In the genomic region with DNA sequence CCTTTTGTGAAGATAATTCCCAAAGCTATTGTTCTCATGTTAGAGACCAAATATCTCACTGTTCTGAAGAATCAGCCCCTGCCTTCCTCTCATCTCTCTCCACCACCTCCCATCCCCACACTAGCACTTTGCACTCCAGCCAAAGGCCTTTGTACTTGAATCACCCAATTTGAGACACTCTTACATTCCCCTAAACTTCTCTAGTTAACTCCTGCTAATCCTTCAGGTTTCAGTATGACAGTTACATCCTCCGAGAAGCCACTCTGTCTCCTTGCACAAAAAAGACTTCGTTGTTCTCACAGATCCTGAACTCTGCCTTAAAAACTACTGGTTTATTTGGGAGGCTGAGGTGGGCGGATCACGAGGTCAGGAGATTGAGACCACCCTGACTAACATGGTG, we compare ENCODE assay signal across 18 cellular contexts.
DNase-seq lines count a peak whose midpoint lies in the region; ATAC-seq, FAIRE-seq and TF ChIP-seq lines count a peak whose summit lies in the region.
"Had no signal": no experiment of that assay in that cellular context is flagged by ENCODE, and none has a peak within 500 bp of the region (broad histone marks: within the 10 kb centered on the region; RNA-seq: fewer than 3 reads in every experiment).

No MANE protein-coding gene starts in this region.

- TF ChIP-seq RAD21 in GM12878 (IDR thresholded peaks at IDR 0.05; ENCODE audit: insufficient read depth, low read depth, low read length), result no peak

- no peaks in the 10 kb centered on the region for H3K27me3 ChIP-seq in GM12878 (replicated peaks in 1 of 2; ENCODE audit: control insufficient read depth in 2 of 2, insufficient read depth in 2 of 2, low read length in 1 of 2)
- H3K27me3 ChIP-seq in SJCRH30, result no peaks in the 10 kb centered on the region

- RAD21 ChIA-PET in GM12878 (lab: Charles Lee; ENCODE audit: unreplicated experiment), result interaction anchor here (0.9 to 14.5 kb wide), 10 partner anchors 10 to 156 kb away, joined by 3 to 190 read pairs (median 9); no protein-coding TSS in a partner anchor

- no peak for TF ChIP-seq CTCF in GM12878 (IDR thresholded peaks at IDR 0.05 in 2 of 3, conservative IDR thresholded peaks at IDR 0.05 in 1 of 3; ENCODE audit: control insufficient read depth in 2 of 3, extremely low read depth in 1 of 3, insufficient read depth in 1 of 3, low read depth in 3 of 3, low read length in 3 of 3)

- H3K27ac ChIP-seq in GM12878 (ENCODE audit: control insufficient read depth, insufficient read depth) (peak overlapping the region; percentile 19; the same call in 1 of the 2 replicates), SJCRH30 (no peak overlapping the region)
- H3K27ac ChIP-seq: GM23248, HL-60 had no signal

- H2AFZ ChIP-seq in GM12878 (ENCODE audit: control insufficient read depth, low read depth, low read length), result no peak overlapping the region
- H2AFZ ChIP-seq: GM23248 had no signal

- CTCF ChIA-PET in GM12878 (lab: Yijun Ruan, JAX), result interaction anchor here (1.1 to 11.3 kb wide), 7 partner anchors 9 to 156 kb away, joined by 3 to 97 read pairs (median 5); no protein-coding TSS in a partner anchor

- H3K36me3 ChIP-seq in GM12878 (ENCODE audit: control insufficient read depth in 2 of 2, insufficient read depth in 2 of 2, low read length in 1 of 2) (no peaks in the 10 kb centered on the region), SJCRH30 (no peaks in the 10 kb centered on the region)

- in situ Hi-C loops in GM12878 (cut with MboI), result no loop called here

- SMC1A ChIA-PET in GM12878 (lab: Charles Lee; ENCODE audit: uncharacterized antibody, unreplicated experiment), result interaction anchor here (0.6 to 13.1 kb wide), 10 partner anchors 8 to 305 kb away, joined by 3 to 266 read pairs (median 6); no protein-coding TSS in a partner anchor

- peak; percentile 75 for FAIRE-seq in GM12892 (lab: Jason Lieb, UNC)
- FAIRE-seq in GM12878 (lab: Jason Lieb, UNC), result no peak
- FAIRE-seq: A204.1, G401.6 had no signal

- TF ChIP-seq EP300 in GM12878 (IDR thresholded peaks at IDR 0.05; ENCODE audit: borderline replicate concordance in 1 of 2, control insufficient read depth in 1 of 2, low read depth in 2 of 2, low read length in 2 of 2), result no peak

- peak; percentile 32 for ATAC-seq in GM18861 (IDR thresholded peaks at IDR 0.05; ENCODE audit: unreplicated experiment)
- ATAC-seq in HG03432 (IDR thresholded peaks at IDR 0.05; ENCODE audit: unreplicated experiment), result peak; percentile 45
- ATAC-seq in GM12878, result no peak; the same call in 2 of the 3 replicates

- no peak overlapping the region for H3K4me3 ChIP-seq in GM12878
- H3K4me3 ChIP-seq in SJCRH30, result no peak overlapping the region
- H3K4me3 ChIP-seq: GM23248 had no signal

- DNase-seq in GM12892 (ENCODE audit: insufficient read length) (no peak), GM12878 (ENCODE audit: low read depth, low spot score) (no peak), anterior cingulate cortex (lab: John Stamatoyannopoulos, UW) (no peak), SJCRH30 (no peak), GM03348 (ENCODE audit: low spot score) (no peak), ureter (ENCODE audit: low spot score) (no peak)
- DNase-seq: C1 segment of cervical spinal cord; CD4-positive, alpha-beta T cell; DMS79 treated with DMSO at 0.1 percent for 48 hours; EL; GM23248; H7; Karpas-422 had no signal

- TF ChIP-seq POLR2A in GM12892 (IDR thresholded peaks at IDR 0.05; ENCODE audit: low read depth, low read length) (no peak), GM12878 (IDR thresholded peaks at IDR 0.05; ENCODE audit: low read depth, low read length) (no peak)

- H3K9me3 ChIP-seq in GM12878 (replicated peaks; ENCODE audit: control insufficient read depth, insufficient read depth, low read length) (no peaks in the 10 kb centered on the region; the same call in 1 of the 3 replicates), SJCRH30 (replicated peaks) (no peaks in the 10 kb centered on the region)

- H3K4me1 ChIP-seq in GM12878 (ENCODE audit: control insufficient read depth, insufficient read depth, low read length), result peaks cover 29% of the 10 kb centered on the region
- 0 out of 2 replicates have a peak, but pooled peaks cover 2% of the 10 kb centered on the region for H3K4me1 ChIP-seq in SJCRH30

- WGBS in GM12878 (ENCODE audit: insufficient coverage, insufficient replicate concordance, low lambda C conversion rate, missing lambda C conversion rate), result 69% methylated on average over 4 of the region's 4 CpGs

- no peaks in the 10 kb centered on the region for H3K79me2 ChIP-seq in GM12878 (ENCODE audit: control insufficient read depth, insufficient read depth, low read length)

- intact Hi-C loops in GM12878 (cut with micrococcal nuclease; ENCODE audit: unreplicated experiment), result no loop called here

- POLR2A ChIA-PET in GM12878 (lab: Charles Lee), result interaction anchor here (0.8 kb wide), 1 partner anchor 9 kb away, joined by 3 read pairs; no protein-coding TSS in a partner anchor

- BruUV-seq in GM12878 (replicated peaks; lab: Mats Ljungman, UMichigan), result no TSS peak

- H3K4me2 ChIP-seq in GM12878 (ENCODE audit: control insufficient read depth, insufficient read depth), result no peak overlapping the region

- H4K20me1 ChIP-seq in GM12878 (ENCODE audit: control insufficient read depth, insufficient read depth), result no peaks in the 10 kb centered on the region

- no peak overlapping the region for H3K9ac ChIP-seq in GM12878 (ENCODE audit: control insufficient read depth, insufficient read depth, low read length)
- H3K9ac ChIP-seq: GM23248 had no signal

TF ChIP-seq in GM12878, 131 proteins besides CTCF, POLR2A, EP300 and RAD21:
- 0 out of 2 replicates have a peak, but pooled peaks have one; percentile 25 for TF ChIP-seq JUNB (IDR thresholded peaks at IDR 0.05)
- 0 out of 2 replicates have a peak, but pooled peaks have one; percentile 28 for TF ChIP-seq EED (IDR thresholded peaks at IDR 0.05; ENCODE audit: low read depth)
- 0 out of 2 replicates have a peak, but pooled peaks have one; percentile 13 for TF ChIP-seq ZNF24 (IDR thresholded peaks at IDR 0.05)
- TF ChIP-seq ATF7 (IDR thresholded peaks at IDR 0.05; ENCODE audit: low read depth), result no peak
- TF ChIP-seq IKZF1 (conservative IDR thresholded peaks at IDR 0.05), result peak; percentile 77
- peak; percentile 38 to 65; a peak in 3 of 4 replicates for TF ChIP-seq IKZF2 (IDR thresholded peaks at IDR 0.05)
- TF ChIP-seq, protein P1, sequence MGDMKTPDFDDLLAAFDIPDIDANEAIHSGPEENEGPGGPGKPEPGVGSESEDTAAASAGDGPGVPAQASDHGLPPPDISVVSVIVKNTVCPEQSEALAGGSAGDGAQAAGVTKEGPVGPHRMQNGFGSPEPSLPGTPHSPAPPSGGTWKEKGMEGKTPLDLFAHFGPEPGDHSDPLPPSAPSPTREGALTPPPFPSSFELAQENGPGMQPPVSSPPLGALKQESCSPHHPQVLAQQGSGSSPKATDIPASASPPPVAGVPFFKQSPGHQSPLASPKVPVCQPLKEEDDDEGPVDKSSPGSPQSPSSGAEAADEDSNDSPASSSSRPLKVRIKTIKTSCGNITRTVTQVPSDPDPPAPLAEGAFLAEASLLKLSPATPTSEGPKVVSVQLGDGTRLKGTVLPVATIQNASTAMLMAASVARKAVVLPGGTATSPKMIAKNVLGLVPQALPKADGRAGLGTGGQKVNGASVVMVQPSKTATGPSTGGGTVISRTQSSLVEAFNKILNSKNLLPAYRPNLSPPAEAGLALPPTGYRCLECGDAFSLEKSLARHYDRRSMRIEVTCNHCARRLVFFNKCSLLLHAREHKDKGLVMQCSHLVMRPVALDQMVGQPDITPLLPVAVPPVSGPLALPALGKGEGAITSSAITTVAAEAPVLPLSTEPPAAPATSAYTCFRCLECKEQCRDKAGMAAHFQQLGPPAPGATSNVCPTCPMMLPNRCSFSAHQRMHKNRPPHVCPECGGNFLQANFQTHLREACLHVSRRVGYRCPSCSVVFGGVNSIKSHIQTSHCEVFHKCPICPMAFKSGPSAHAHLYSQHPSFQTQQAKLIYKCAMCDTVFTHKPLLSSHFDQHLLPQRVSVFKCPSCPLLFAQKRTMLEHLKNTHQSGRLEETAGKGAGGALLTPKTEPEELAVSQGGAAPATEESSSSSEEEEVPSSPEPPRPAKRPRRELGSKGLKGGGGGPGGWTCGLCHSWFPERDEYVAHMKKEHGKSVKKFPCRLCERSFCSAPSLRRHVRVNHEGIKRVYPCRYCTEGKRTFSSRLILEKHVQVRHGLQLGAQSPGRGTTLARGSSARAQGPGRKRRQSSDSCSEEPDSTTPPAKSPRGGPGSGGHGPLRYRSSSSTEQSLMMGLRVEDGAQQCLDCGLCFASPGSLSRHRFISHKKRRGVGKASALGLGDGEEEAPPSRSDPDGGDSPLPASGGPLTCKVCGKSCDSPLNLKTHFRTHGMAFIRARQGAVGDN (IDR thresholded peaks at IDR 0.05), result peak; percentile 37; the same call in 1 of the 2 replicates
- TF ChIP-seq NBN (IDR thresholded peaks at IDR 0.05), result peak; percentile 35; the same call in 1 of the 2 replicates
- TF ChIP-seq NRF1 (conservative IDR thresholded peaks at IDR 0.05; ENCODE audit: low read depth, low read length), result no peak
- TF ChIP-seq, protein P2, sequence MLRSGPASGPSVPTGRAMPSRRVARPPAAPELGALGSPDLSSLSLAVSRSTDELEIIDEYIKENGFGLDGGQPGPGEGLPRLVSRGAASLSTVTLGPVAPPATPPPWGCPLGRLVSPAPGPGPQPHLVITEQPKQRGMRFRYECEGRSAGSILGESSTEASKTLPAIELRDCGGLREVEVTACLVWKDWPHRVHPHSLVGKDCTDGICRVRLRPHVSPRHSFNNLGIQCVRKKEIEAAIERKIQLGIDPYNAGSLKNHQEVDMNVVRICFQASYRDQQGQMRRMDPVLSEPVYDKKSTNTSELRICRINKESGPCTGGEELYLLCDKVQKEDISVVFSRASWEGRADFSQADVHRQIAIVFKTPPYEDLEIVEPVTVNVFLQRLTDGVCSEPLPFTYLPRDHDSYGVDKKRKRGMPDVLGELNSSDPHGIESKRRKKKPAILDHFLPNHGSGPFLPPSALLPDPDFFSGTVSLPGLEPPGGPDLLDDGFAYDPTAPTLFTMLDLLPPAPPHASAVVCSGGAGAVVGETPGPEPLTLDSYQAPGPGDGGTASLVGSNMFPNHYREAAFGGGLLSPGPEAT (IDR thresholded peaks at IDR 0.05; ENCODE audit: low read depth), result 0 out of 2 replicates have a peak, but pooled peaks have one; percentile 34
- TF ChIP-seq NFIC (IDR thresholded peaks at IDR 0.05; ENCODE audit: low read depth, low read length), result peak; percentile 32; the same call in 1 of the 2 replicates
- no peak for TF ChIP-seq TAF1 (IDR thresholded peaks at IDR 0.05; ENCODE audit: borderline replicate concordance, low read depth, low read length)
